29 cellular contexts compared by ENCODE assay signal in genomic region chr12:99250091-99250490, GRCh38.
"Had no signal": no experiment of that assay in that cellular context is flagged by ENCODE, and none has a peak within 500 bp of the region (broad histone marks: within the 10 kb centered on the region; RNA-seq: fewer than 3 reads in every experiment).

No MANE protein-coding gene starts in this region.

- DNase-seq: dermis blood vessel endothelial cell; effector memory CD4-positive, alpha-beta T cell; erythroblast; esophagus squamous epithelium; foreskin melanocyte; glutamatergic neuron; heart right ventricle; hippocampal formation; left cardiac atrium; mesenchymal stem cell; midbrain; naive thymus-derived CD4-positive, alpha-beta T cell; nucleus accumbens; stimulated activated CD4-positive, alpha-beta T cell treated with anti-CD3 and anti-CD28 coated beads, Interleukin-12 subunit alpha, Interleukin-12 subunit beta, amount 100 ng/mL, for 4 hours; stimulated activated CD4-positive, alpha-beta T cell treated with anti-CD3 and anti-CD28 coated beads, Interleukin-1b, Interleukin-23, amount 100 ng/mL, for 48 hours; stimulated activated CD4-positive, alpha-beta T cell treated with anti-CD3 and anti-CD28 coated beads, Interleukin-4, amount 100 ng/mL, for 4 hours; stimulated activated naive CD8-positive, alpha-beta T cell treated with anti-CD3 and anti-CD28 coated beads, Interleukin-15, Interleukin-2, amounts not matched to agents 100 U/mL and 50 U/mL, for 24 hours; substantia nigra; tibial artery had no signal

- H3K4me3 Mint-ChIP-seq: naive thymus-derived CD4-positive, alpha-beta T cell; nephron; stimulated activated memory B cell treated with anti-CD40 and anti-IgM and Interleukin-4, amounts not matched to agents 10 μg/mL and 1 μg/mL and 100 μg/mL, for 72 hours; type B pancreatic cell had no signal

- H3K4me2 ChIP-seq: smooth muscle cell had no signal

- H3K27me3 ChIP-seq: esophagus squamous epithelium, heart right ventricle, left lung, right atrium auricular region, testis, tibial artery had no signal

- H3K9me3 ChIP-seq: esophagus squamous epithelium, heart right ventricle, left lung, prostate gland, right atrium auricular region, testis, tibial artery had no signal

- H3K4me1 Mint-ChIP-seq: naive thymus-derived CD4-positive, alpha-beta T cell; nephron; stimulated activated memory B cell treated with anti-CD40 and anti-IgM and Interleukin-4, amounts not matched to agents 10 μg/mL and 1 μg/mL and 100 μg/mL, for 72 hours had no signal

- ATAC-seq: heart right ventricle; left cardiac atrium; left lung; naive thymus-derived CD4-positive, alpha-beta T cell; sciatic nerve; stimulated activated memory B cell treated with anti-CD40 and anti-IgM and Interleukin-4, amounts not matched to agents 10 μg/mL and 1 μg/mL and 100 μg/mL, for 72 hours; stimulated activated naive CD8-positive, alpha-beta T cell treated with anti-CD3 and anti-CD28 coated beads, Interleukin-15, Interleukin-2, amounts not matched to agents 100 U/mL and 50 U/mL, for 24 hours had no signal

- H3K36me3 Mint-ChIP-seq: naive thymus-derived CD4-positive, alpha-beta T cell; stimulated activated memory B cell treated with anti-CD40 and anti-IgM and Interleukin-4, amounts not matched to agents 10 μg/mL and 1 μg/mL and 100 μg/mL, for 72 hours; type B pancreatic cell had no signal

- H3K27me3 Mint-ChIP-seq: naive thymus-derived CD4-positive, alpha-beta T cell; stimulated activated memory B cell treated with anti-CD40 and anti-IgM and Interleukin-4, amounts not matched to agents 10 μg/mL and 1 μg/mL and 100 μg/mL, for 72 hours; type B pancreatic cell had no signal

- H3K36me3 ChIP-seq: esophagus squamous epithelium, heart right ventricle, left lung, prostate gland, right atrium auricular region, tibial artery had no signal

- H3K9me3 Mint-ChIP-seq: nephron; stimulated activated memory B cell treated with anti-CD40 and anti-IgM and Interleukin-4, amounts not matched to agents 10 μg/mL and 1 μg/mL and 100 μg/mL, for 72 hours; type B pancreatic cell had no signal

- H3K27ac ChIP-seq: coronary artery, esophagus squamous epithelium, heart right ventricle, left lung, prostate gland, right atrium auricular region, testis, tibial artery had no signal

- H3K27ac Mint-ChIP-seq: naive thymus-derived CD4-positive, alpha-beta T cell; nephron; stimulated activated memory B cell treated with anti-CD40 and anti-IgM and Interleukin-4, amounts not matched to agents 10 μg/mL and 1 μg/mL and 100 μg/mL, for 72 hours; type B pancreatic cell had no signal

- H3K4me3 ChIP-seq: coronary artery, esophagus squamous epithelium, heart right ventricle, left lung, prostate gland, right atrium auricular region, smooth muscle cell, testis, tibial artery had no signal

- H3K4me1 ChIP-seq: esophagus squamous epithelium, heart right ventricle, left lung, prostate gland, right atrium auricular region, testis, tibial artery had no signal
